ENCODE assay signal across 1 cellular context in the genomic region with DNA sequence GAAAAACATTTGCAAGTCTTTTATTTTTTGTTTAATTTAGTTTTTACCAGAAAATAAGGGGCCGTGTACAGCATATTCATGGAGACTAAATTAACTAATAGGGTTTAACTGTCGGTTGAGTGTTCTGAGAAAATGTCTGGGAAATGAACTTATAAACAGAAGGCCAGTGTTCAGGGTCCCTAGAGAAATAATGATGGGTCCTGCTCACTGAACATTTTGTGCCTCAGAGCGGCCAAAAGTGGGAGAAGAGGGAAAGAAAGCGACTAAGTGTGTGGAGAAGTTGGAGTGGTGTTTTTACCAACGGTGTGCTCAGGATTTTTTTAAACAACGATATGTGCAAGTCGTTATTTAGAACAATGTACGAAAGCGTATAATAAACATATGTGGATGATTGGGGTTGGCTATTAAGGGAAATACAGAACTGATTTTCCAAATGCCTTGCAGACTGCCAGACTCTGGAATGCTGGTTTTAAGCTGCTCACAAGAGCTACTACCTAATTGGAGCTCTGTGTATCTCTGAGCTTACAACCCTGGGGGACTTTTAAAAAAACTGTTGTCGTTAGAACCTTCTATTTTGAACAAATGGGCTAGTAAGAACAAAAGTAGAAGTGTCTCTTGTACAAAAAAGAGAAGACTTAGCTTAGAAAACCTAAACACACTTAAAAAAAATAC.
TF ChIP-seq lines count a peak whose summit lies in the region.

No MANE protein-coding gene starts in this region.

TF ChIP-seq in GM23338, 12 proteins besides CTCF, POLR2A, EP300 and RAD21 (continued from another document):
- TF ChIP-seq ZNF462 (CRISPR knock-in tag; IDR thresholded peaks at IDR 0.05) (no peak), ZNF114 (CRISPR knock-in tag; IDR thresholded peaks at IDR 0.05) (no peak)
